In genomic region chr6:5851261-5851757, GRCh38 we compare ENCODE assay signal across 8 cellular contexts.
DNase-seq lines count a peak whose midpoint lies in the region; ATAC-seq, FAIRE-seq and TF ChIP-seq lines count a peak whose summit lies in the region.

No MANE protein-coding gene starts in this region.

- H3K4me1 ChIP-seq in lower lobe of right lung (peaks cover 7% of the 10 kb centered on the region), ascending aorta (no peaks in the 10 kb centered on the region)

- H3K27me3 ChIP-seq in lower lobe of right lung (ENCODE audit: low read depth): peaks cover 23% of the 10 kb centered on the region
- H3K27me3 ChIP-seq in ascending aorta: no peaks in the 10 kb centered on the region

- intact Hi-C loops in lower lobe of right lung (cut with DNase I) (no loop called here), ascending aorta (cut with DNase I) (no loop called here)

- H3K36me3 ChIP-seq in lower lobe of right lung (no peaks in the 10 kb centered on the region), ascending aorta (no peaks in the 10 kb centered on the region)

- ATAC-seq in HG03175 (IDR thresholded peaks at IDR 0.05; ENCODE audit: unreplicated experiment) (peak; percentile 79), lower lobe of right lung (peak; percentile 87 to 95)

- DNase-seq in EH (ENCODE audit: low read depth) (peak; percentile 9), coronary artery (ENCODE audit: low spot score) (no peak), lower lobe of right lung (peak; percentile 77), ascending aorta (ENCODE audit: low spot score in 2 of 2) (no peak), RCC 7860 (ENCODE audit: low spot score) (no peak)
- peak; percentile 79 for DNase-seq in activated CD4-positive, alpha-beta T cell treated with anti-CD3 and anti-CD28 coated beads for 48 hours
- DNase-seq in stimulated activated CD4-positive, alpha-beta T cell treated with anti-CD3 and anti-CD28 coated beads, Interleukin-4, amount 100 ng/mL, for 4 hours: peak; percentile 72 to 74

- H3K4me3 ChIP-seq in coronary artery (peak overlapping the region; percentile 65), lower lobe of right lung (peak overlapping the region; percentile 51), ascending aorta (peak overlapping the region in 1 of 2 donors; percentile 50)

- no peaks in the 10 kb centered on the region for H3K9me3 ChIP-seq in lower lobe of right lung
- no peaks in the 10 kb centered on the region for H3K9me3 ChIP-seq in ascending aorta

- no peak overlapping the region for H3K27ac ChIP-seq in coronary artery
- no peak overlapping the region for H3K27ac ChIP-seq in lower lobe of right lung
- no peak overlapping the region for H3K27ac ChIP-seq in ascending aorta

- TF ChIP-seq CTCF in coronary artery (IDR thresholded peaks at IDR 0.05): no peak
- no peak for TF ChIP-seq CTCF in lower lobe of right lung (IDR thresholded peaks at IDR 0.05)
- TF ChIP-seq CTCF in ascending aorta (IDR thresholded peaks at IDR 0.05): no peak

- no peak for FAIRE-seq in RCC 7860 (lab: Jason Lieb, UNC)

Comparison
In these comparisons a context has a peak if more than half of its experiments do, and no peak if none do; other contexts are left out.
1. DNase-seq: peak in EH (single experiment), activated CD4-positive, alpha-beta T cell treated with anti-CD3 and anti-CD28 coated beads for 48 hours (single experiment), lower lobe of right lung (single experiment) and stimulated activated CD4-positive, alpha-beta T cell treated with anti-CD3 and anti-CD28 coated beads, Interleukin-4, amount 100 ng/mL, for 4 hours (2 of 2); none in coronary artery (single experiment), ascending aorta (0 of 2) and RCC 7860 (single experiment).